In the genomic region with DNA sequence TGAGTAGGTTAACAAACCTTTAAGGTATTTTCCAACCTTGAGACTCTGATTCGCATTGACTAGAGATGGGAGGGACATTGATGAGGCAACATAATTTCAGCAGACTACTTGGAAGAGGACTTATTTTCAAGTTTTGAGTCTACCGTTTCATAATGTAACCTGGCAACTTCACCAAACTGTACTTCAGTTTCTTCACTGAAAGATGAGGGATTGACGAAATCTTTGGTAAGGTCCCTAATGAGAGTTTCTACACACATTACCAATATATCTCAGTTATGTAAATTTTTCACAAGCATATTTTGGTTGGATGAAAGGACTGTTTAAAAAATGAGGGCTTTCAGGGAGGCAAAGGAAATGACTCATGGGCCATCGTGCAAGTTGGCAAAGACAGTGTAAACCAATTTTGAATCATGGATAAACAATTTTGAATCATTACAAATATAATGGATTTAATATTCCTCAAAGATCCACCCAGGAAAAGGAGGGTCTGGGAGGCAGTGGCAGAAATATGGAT, we compare ENCODE assay signal across 22 cellular contexts. TPM values are rescaled to one million over a fixed set of nuclear protein-coding genes. Genes with fewer than 3 reads are reported as not detected.
DNase-seq lines count a peak whose midpoint lies in the region; TF ChIP-seq lines count a peak whose summit lies in the region.
"Had no signal": no experiment of that assay in that cellular context is flagged by ENCODE, and none has a peak within 500 bp of the region (broad histone marks: within the 10 kb centered on the region; RNA-seq: fewer than 3 reads in every experiment).

No MANE protein-coding gene starts in this region.

- intact Hi-C loops in activated CD4-positive, alpha-beta memory T cell treated with anti-CD3 and anti-CD28 coated beads for 36 hours (cut with micrococcal nuclease) = no loop called here

- DNase-seq in EH (ENCODE audit: low read depth) (peak; percentile 49), MG63 (peak; percentile 80), cardiac fibroblast (ENCODE audit: low read depth in 2 of 2) (peak; percentile 16 to 82), kidney tubule cell (ENCODE audit: low spot score) (peak; percentile 3), cortex of kidney (lab: John Stamatoyannopoulos, UW) (no peak), dedifferentiated amniotic fluid mesenchymal stem cell (ENCODE audit: extremely low spot score) (no peak), NCI-H1105 (lab: John Stamatoyannopoulos, UW) (no peak)
- DNase-seq in activated CD4-positive, alpha-beta memory T cell treated with anti-CD3 and anti-CD28 coated beads for 36 hours = no peak
- DNase-seq: activated B cell treated with CpG ODN at 0.5 μM for 24 hours; activated gamma-delta T cell treated with Interleukin-2 at 50 U/mL for 16 hours; body of pancreas; CD4-positive, alpha-beta memory T cell; head of caudate nucleus; KG1; kidney; midbrain; NCI-H1417 treated with DMSO at 0.1 percent for 48 hours; NK-92 treated with Interleukin-12 subunit alpha and Interleukin-12 subunit beta, amount 100 ng/mL, for 24 hours; SHP77 treated with DMSO at 0.1 percent for 48 hours; stimulated activated CD4-positive, alpha-beta T cell treated with anti-CD3 and anti-CD28 coated beads, Interleukin-1b, Interleukin-23, amount 100 ng/mL, for 48 hours; T-helper 17 cell had no signal

- CTCF ChIA-PET in activated CD4-positive, alpha-beta memory T cell treated with anti-CD3 and anti-CD28 coated beads for 36 hours (lab: Charles Lee) = no interaction called here

- no peaks in the 10 kb centered on the region for H3K4me1 Mint-ChIP-seq in activated CD4-positive, alpha-beta memory T cell treated with anti-CD3 and anti-CD28 coated beads for 36 hours (ENCODE audit: low read depth)
- H3K4me1 Mint-ChIP-seq: activated B cell treated with CpG ODN at 0.5 μM for 24 hours; CD4-positive, alpha-beta memory T cell; T-helper 17 cell had no signal

- H3K27me3 Mint-ChIP-seq in activated CD4-positive, alpha-beta memory T cell treated with anti-CD3 and anti-CD28 coated beads for 36 hours = no peaks in the 10 kb centered on the region
- H3K27me3 Mint-ChIP-seq: activated B cell treated with CpG ODN at 0.5 μM for 24 hours; CD4-positive, alpha-beta memory T cell; T-helper 17 cell had no signal

- H3K36me3 Mint-ChIP-seq in activated CD4-positive, alpha-beta memory T cell treated with anti-CD3 and anti-CD28 coated beads for 36 hours = no peaks in the 10 kb centered on the region
- H3K36me3 Mint-ChIP-seq: CD4-positive, alpha-beta memory T cell had no signal

- H3K4me3 Mint-ChIP-seq in activated CD4-positive, alpha-beta memory T cell treated with anti-CD3 and anti-CD28 coated beads for 36 hours = no peak overlapping the region
- H3K4me3 Mint-ChIP-seq: activated B cell treated with CpG ODN at 0.5 μM for 24 hours; CD4-positive, alpha-beta memory T cell; T-helper 17 cell had no signal

- POLR2A ChIA-PET in activated CD4-positive, alpha-beta memory T cell treated with anti-CD3 and anti-CD28 coated beads for 36 hours (lab: Charles Lee) = no interaction called here

- TF ChIP-seq CTCF in cardiac fibroblast (IDR thresholded peaks at IDR 0.05; ENCODE audit: low read depth, low read length) = no peak

- H3K27ac Mint-ChIP-seq in activated CD4-positive, alpha-beta memory T cell treated with anti-CD3 and anti-CD28 coated beads for 36 hours = no peak overlapping the region
- H3K27ac Mint-ChIP-seq: activated B cell treated with CpG ODN at 0.5 μM for 24 hours; CD4-positive, alpha-beta memory T cell; T-helper 17 cell had no signal

- H3K9me3 Mint-ChIP-seq in activated CD4-positive, alpha-beta memory T cell treated with anti-CD3 and anti-CD28 coated beads for 36 hours = no peaks in the 10 kb centered on the region
- H3K9me3 Mint-ChIP-seq: activated B cell treated with CpG ODN at 0.5 μM for 24 hours had no signal

- no peaks in the 10 kb centered on the region for H3K27me3 ChIP-seq in MG63
- H3K27me3 ChIP-seq: body of pancreas, suprapubic skin had no signal

- H3K4me3 ChIP-seq in MG63 = no peak overlapping the region
- H3K4me3 ChIP-seq in cardiac fibroblast (replicated peaks in 1 of 2; ENCODE audit: low read depth in 2 of 2, low read length in 2 of 2) = no peak overlapping the region
- H3K4me3 ChIP-seq: body of pancreas, suprapubic skin had no signal

- H3K36me3 ChIP-seq in MG63 = no peaks in the 10 kb centered on the region
- H3K36me3 ChIP-seq: suprapubic skin had no signal

- peaks cover 3% of the 10 kb centered on the region; the same call in 1 of the 2 replicates for H3K9me3 ChIP-seq in MG63
- H3K9me3 ChIP-seq: body of pancreas, suprapubic skin had no signal

RNA-seq across cellular contexts. Expression of gene SEMA6D, which starts 28.7 kb away (rescaled TPM):
- total RNA-seq in MG63 (2014; rRNA removed; shearing (Covaris generic); ENCODE audit: low replicate concordance) = 1.0 and 14.1 TPM in 2 replicates
- total RNA-seq in activated CD4-positive, alpha-beta memory T cell treated with anti-CD3 and anti-CD28 coated beads for 36 hours = not detected
- total RNA-seq: activated B cell treated with CpG ODN at 0.5 μM for 24 hours; CD4-positive, alpha-beta memory T cell; T-helper 17 cell had no signal

Comparison
In these comparisons a context has a peak if more than half of its experiments do, and no peak if none do; other contexts are left out.
1. DNase-seq: peak in EH (single experiment), MG63 (single experiment), cardiac fibroblast (2 of 2) and kidney tubule cell (single experiment); none in cortex of kidney (single experiment), dedifferentiated amniotic fluid mesenchymal stem cell (single experiment), NCI-H1105 (single experiment) and activated CD4-positive, alpha-beta memory T cell treated with anti-CD3 and anti-CD28 coated beads for 36 hours (single experiment).